In the genomic region with DNA sequence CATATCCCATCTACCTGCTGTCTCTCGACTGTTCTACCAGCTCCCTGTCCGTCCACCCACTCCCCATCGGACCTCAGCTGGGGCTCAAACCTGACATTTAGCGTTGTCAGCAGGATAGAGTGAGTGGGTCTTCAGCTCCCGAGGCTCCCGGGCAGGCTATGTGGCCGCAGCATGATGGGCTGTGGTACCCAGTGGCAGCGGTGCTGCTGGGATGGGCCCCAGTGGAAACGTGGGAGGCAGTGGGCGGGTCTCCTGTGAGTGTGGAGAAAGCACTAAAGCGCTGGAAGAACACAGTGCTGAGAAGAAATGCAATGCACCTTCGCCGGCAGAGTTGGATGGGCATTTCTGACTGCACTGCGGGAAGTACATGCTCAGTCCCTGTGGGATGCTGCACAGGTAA, we compare ENCODE assay signal across 21 cellular contexts.
DNase-seq lines count a peak whose midpoint lies in the region; ATAC-seq lines count a peak whose summit lies in the region.
"Had no signal": no experiment of that assay in that cellular context is flagged by ENCODE, and none has a peak within 500 bp of the region (broad histone marks: within the 10 kb centered on the region; RNA-seq: fewer than 3 reads in every experiment).

No MANE protein-coding gene starts in this region.

- intact Hi-C loops in posterior vena cava (cut with DNase I): no loop called here

- H3K36me3 Mint-ChIP-seq in stimulated activated memory B cell treated with anti-CD40 and anti-IgM and Interleukin-4, amounts not matched to agents 10 μg/mL and 1 μg/mL and 100 μg/mL, for 72 hours: no peaks in the 10 kb centered on the region
- H3K36me3 Mint-ChIP-seq: CD14-positive monocyte; CD4-positive, alpha-beta memory T cell; CD4-positive, CD25-positive, alpha-beta regulatory T cell; CD8-positive, alpha-beta memory T cell had no signal

- no peaks in the 10 kb centered on the region for H3K4me1 Mint-ChIP-seq in stimulated activated memory B cell treated with anti-CD40 and anti-IgM and Interleukin-4, amounts not matched to agents 10 μg/mL and 1 μg/mL and 100 μg/mL, for 72 hours
- H3K4me1 Mint-ChIP-seq: CD14-positive monocyte; CD4-positive, alpha-beta memory T cell; CD4-positive, CD25-positive, alpha-beta regulatory T cell; CD8-positive, alpha-beta memory T cell had no signal

- H3K9me3 Mint-ChIP-seq in stimulated activated memory B cell treated with anti-CD40 and anti-IgM and Interleukin-4, amounts not matched to agents 10 μg/mL and 1 μg/mL and 100 μg/mL, for 72 hours: peaks cover 15% of the 10 kb centered on the region

- peak; percentile 14 for ATAC-seq in stimulated activated memory B cell treated with anti-CD40 and anti-IgM and Interleukin-4, amounts not matched to agents 10 μg/mL and 1 μg/mL and 100 μg/mL, for 72 hours
- ATAC-seq in HG03565 (IDR thresholded peaks at IDR 0.05; ENCODE audit: unreplicated experiment) (no peak), HG03139 (IDR thresholded peaks at IDR 0.05; ENCODE audit: unreplicated experiment) (no peak), GM18909 (IDR thresholded peaks at IDR 0.05; ENCODE audit: poor library complexity, unreplicated experiment) (no peak)
- ATAC-seq: GM12878 had no signal

- no peak overlapping the region for H3K4me3 Mint-ChIP-seq in stimulated activated memory B cell treated with anti-CD40 and anti-IgM and Interleukin-4, amounts not matched to agents 10 μg/mL and 1 μg/mL and 100 μg/mL, for 72 hours
- H3K4me3 Mint-ChIP-seq: CD14-positive monocyte; CD4-positive, alpha-beta memory T cell; CD4-positive, CD25-positive, alpha-beta regulatory T cell; CD8-positive, alpha-beta memory T cell had no signal

- DNase-seq in posterior vena cava (ENCODE audit: low spot score): peak; percentile 72
- DNase-seq: 8988T; ACHN; BE2C; C1 segment of cervical spinal cord; CD4-positive, alpha-beta memory T cell; CD4-positive, CD25-positive, alpha-beta regulatory T cell; CD8-positive, alpha-beta memory T cell; COR-L47; DMS 273 treated with DMSO at 0.1 percent for 48 hours; DMS153; DMS79; DND-41; EL; GDM1 had no signal

- no peak overlapping the region for H3K27ac Mint-ChIP-seq in stimulated activated memory B cell treated with anti-CD40 and anti-IgM and Interleukin-4, amounts not matched to agents 10 μg/mL and 1 μg/mL and 100 μg/mL, for 72 hours
- H3K27ac Mint-ChIP-seq: CD14-positive monocyte; CD4-positive, alpha-beta memory T cell; CD4-positive, CD25-positive, alpha-beta regulatory T cell; CD8-positive, alpha-beta memory T cell had no signal

- no peaks in the 10 kb centered on the region for H3K27me3 Mint-ChIP-seq in stimulated activated memory B cell treated with anti-CD40 and anti-IgM and Interleukin-4, amounts not matched to agents 10 μg/mL and 1 μg/mL and 100 μg/mL, for 72 hours
- H3K27me3 Mint-ChIP-seq: CD4-positive, alpha-beta memory T cell; CD4-positive, CD25-positive, alpha-beta regulatory T cell had no signal
